In genomic region chr22:24796860-24797259, GRCh38 we compare ENCODE assay signal across 24 cellular contexts. TPM values are rescaled to one million over a fixed set of nuclear protein-coding genes. Genes with fewer than 3 reads are reported as not detected.
"Had no signal": no experiment of that assay in that cellular context is flagged by ENCODE, and none has a peak within 500 bp of the region (broad histone marks: within the 10 kb centered on the region; RNA-seq: fewer than 3 reads in every experiment).

No MANE protein-coding gene starts in this region.

- H3K4me1 ChIP-seq: SJSA1 had no signal

- H3K36me3 ChIP-seq: MG63, SJSA1 had no signal

- H3K27me3 ChIP-seq: MG63 had no signal

- DNase-seq: Karpas-422, KG1, MG63, NCI-H1092, NCI-H1105 treated with DMSO at 0.1 percent for 48 hours, NCI-H1417 treated with DMSO at 0.1 percent for 48 hours, NCI-H146, NCI-H1694 treated with DMSO at 0.1 percent for 48 hours, NCI-H1930, NCI-H2081, NCI-H2107, NCI-H2227 treated with DMSO at 0.1 percent for 48 hours, NCI-H524, NCI-H526 treated with DMSO at 0.1 percent for 48 hours, NCI-H774, Right ventricle myocardium superior, RPMI8226, SIG-M5 had no signal

- FAIRE-seq: HTR-8/SVneo, RCC 7860 had no signal

- H3K27ac ChIP-seq: HL-60, SJSA1, SK-N-MC had no signal

- H3K4me3 ChIP-seq: MG63, SJSA1, SK-N-MC had no signal

- H3K9me3 ChIP-seq: MG63, SJSA1 had no signal

RNA-seq across cellular contexts. Expression of gene SGSM1, which starts 9.2 kb away (rescaled TPM):
- total RNA-seq: SJSA1 had no signal

RNA-seq across cellular contexts. Expression of gene PIWIL3, which starts 22.3 kb away (rescaled TPM):
- total RNA-seq: NCI-H460, Right ventricle myocardium superior, SJSA1 had no signal
